8 cellular contexts compared by ENCODE assay signal in genomic region chr22:37229805-37230672, GRCh38. TPM values are rescaled to one million over a fixed set of nuclear protein-coding genes. Genes with fewer than 3 reads are reported as not detected.
DNase-seq lines count a peak whose midpoint lies in the region; ATAC-seq and TF ChIP-seq lines count a peak whose summit lies in the region.

No MANE protein-coding gene starts in this region.

- WGBS in liver, result 75% methylated on average over 8 of the region's 8 CpGs
- 63% methylated on average over 5 of the region's 8 CpGs for WGBS in esophagus muscularis mucosa

- H3K27ac ChIP-seq in SK-N-MC (no peak overlapping the region), liver (ENCODE audit: low read depth in 1 of 2, low read length in 2 of 2) (peak overlapping the region; percentile 48 to 73), esophagus muscularis mucosa (replicated peaks in 1 of 4) (no peak overlapping the region)

- peaks cover 92% of the 10 kb centered on the region for H3K4me1 Mint-ChIP-seq in stimulated activated memory B cell treated with anti-CD40 and anti-IgM and Interleukin-4, amounts not matched to agents 10 μg/mL and 1 μg/mL and 100 μg/mL, for 72 hours

- peak overlapping the region; percentile 61 for H3K4me3 Mint-ChIP-seq in stimulated activated memory B cell treated with anti-CD40 and anti-IgM and Interleukin-4, amounts not matched to agents 10 μg/mL and 1 μg/mL and 100 μg/mL, for 72 hours

- H3K36me3 ChIP-seq in SK-N-MC (ENCODE audit: insufficient read depth, low read length), result no peaks in the 10 kb centered on the region
- H3K36me3 ChIP-seq in liver (ENCODE audit: control insufficient read depth in 4 of 4, insufficient read depth in 3 of 4, low read depth in 1 of 4, low read length in 3 of 4), result no peaks in the 10 kb centered on the region
- no peaks in the 10 kb centered on the region for H3K36me3 ChIP-seq in esophagus muscularis mucosa

- TF ChIP-seq EP300 in esophagus muscularis mucosa (IDR thresholded peaks at IDR 0.05), result no peak

- H3K27me3 ChIP-seq in liver (ENCODE audit: control insufficient read depth in 4 of 4, insufficient read depth in 4 of 4, low read length in 3 of 4) (no peaks in the 10 kb centered on the region), esophagus muscularis mucosa (peaks cover 0 to 76% (median 1%) of the 10 kb centered on the region in 4 donors)

- H3K36me3 Mint-ChIP-seq in stimulated activated memory B cell treated with anti-CD40 and anti-IgM and Interleukin-4, amounts not matched to agents 10 μg/mL and 1 μg/mL and 100 μg/mL, for 72 hours, result peaks cover 60% of the 10 kb centered on the region

- H3K4me3 ChIP-seq in SK-N-MC (peak overlapping the region; percentile 52), liver (ENCODE audit: low read depth in 1 of 3, low read length in 3 of 3) (no peak overlapping the region), esophagus muscularis mucosa (no peak overlapping the region)

- no peak for TF ChIP-seq RAD21 in liver (IDR thresholded peaks at IDR 0.05)

- H3K9ac ChIP-seq in SK-N-MC (ENCODE audit: insufficient read length) (peak overlapping the region; percentile 20), liver (ENCODE audit: low read depth in 1 of 2, low read length in 2 of 2) (peak overlapping the region in 1 of 2 donors; percentile 27)

- intact Hi-C loops in esophagus muscularis mucosa (cut with DNase I), result no loop called here

- DNase-seq in EH (ENCODE audit: low read depth) (peak; percentile 86), SK-N-MC (ENCODE audit: low read depth, low spot score) (peak; percentile 14), activated gamma-delta T cell treated with Interleukin-2 at 50 U/mL for 16 hours (peak; percentile 92), esophagus muscularis mucosa (ENCODE audit: extremely low spot score) (no peak)

- H3K9me3 ChIP-seq in SK-N-MC (ENCODE audit: low read depth, low read length) (no peaks in the 10 kb centered on the region), liver (ENCODE audit: control insufficient read depth in 4 of 4, low read length in 3 of 4) (no peaks in the 10 kb centered on the region), esophagus muscularis mucosa (no peaks in the 10 kb centered on the region)

- H3K4me1 ChIP-seq in liver (ENCODE audit: control insufficient read depth in 4 of 4, insufficient read depth in 4 of 4, low read length in 3 of 4) (peaks cover 0 to 5% (median 2%) of the 10 kb centered on the region in 4 donors), esophagus muscularis mucosa (peaks cover 0 to 13% (median 8%) of the 10 kb centered on the region in 4 donors)

- H3K27ac Mint-ChIP-seq in stimulated activated memory B cell treated with anti-CD40 and anti-IgM and Interleukin-4, amounts not matched to agents 10 μg/mL and 1 μg/mL and 100 μg/mL, for 72 hours, result peak overlapping the region; percentile 97

- TF ChIP-seq POLR2A in esophagus muscularis mucosa (IDR thresholded peaks at IDR 0.05; ENCODE audit: low read depth), result no peak

- no peak for TF ChIP-seq CTCF in liver (IDR thresholded peaks at IDR 0.05; ENCODE audit: low read depth, low read length, missing input control)
- TF ChIP-seq CTCF in esophagus muscularis mucosa (IDR thresholded peaks at IDR 0.05), result no peak

- peak; percentile 60 for ATAC-seq in HG02852 (IDR thresholded peaks at IDR 0.05; ENCODE audit: unreplicated experiment)
- peak; percentile 90 for ATAC-seq in stimulated activated memory B cell treated with anti-CD40 and anti-IgM and Interleukin-4, amounts not matched to agents 10 μg/mL and 1 μg/mL and 100 μg/mL, for 72 hours
- ATAC-seq in HG03457 (IDR thresholded peaks at IDR 0.05; ENCODE audit: unreplicated experiment), result no peak

- H3K27me3 Mint-ChIP-seq in stimulated activated memory B cell treated with anti-CD40 and anti-IgM and Interleukin-4, amounts not matched to agents 10 μg/mL and 1 μg/mL and 100 μg/mL, for 72 hours, result no peaks in the 10 kb centered on the region

- H3K9me3 Mint-ChIP-seq in stimulated activated memory B cell treated with anti-CD40 and anti-IgM and Interleukin-4, amounts not matched to agents 10 μg/mL and 1 μg/mL and 100 μg/mL, for 72 hours, result no peaks in the 10 kb centered on the region

TF ChIP-seq in liver, 16 proteins besides CTCF, POLR2A, EP300 and RAD21:
- TF ChIP-seq RXRA (IDR thresholded peaks at IDR 0.05) (peak in 1 of 2 donors; percentile 52), NR2F2 (IDR thresholded peaks at IDR 0.05) (no peak), SP1 (IDR thresholded peaks at IDR 0.05) (no peak)

RNA-seq across cellular contexts. Expression of gene RAC2, which starts 14.0 kb away (rescaled TPM):
- 10 to 100 TPM in 1 of 2 donors, 1 to 10 TPM in 1; 4.0 to 15.0 TPM for total RNA-seq in liver
- 1 to 10 TPM; 6.1 to 8.7 TPM for polyA plus RNA-seq in liver
- total RNA-seq in esophagus muscularis mucosa, result 10 to 100 TPM in 1 of 4 donors, 1 to 10 TPM in 3; 4.1 to 21.9 (median 7.2) TPM

RNA-seq across cellular contexts. Expression of gene SSTR3, which starts 17.8 kb away (rescaled TPM):
- total RNA-seq in liver, result under 1 TPM in 1 of 2 donors, not detected in 1; 0.19 TPM
- not detected for polyA plus RNA-seq in liver
- not detected for total RNA-seq in esophagus muscularis mucosa

RNA-seq across cellular contexts. Expression of gene C1QTNF6, which starts 42.0 kb away (rescaled TPM):
- total RNA-seq in liver (1 to 10 TPM; 3.7 to 4.2 TPM), esophagus muscularis mucosa (1 to 10 TPM in 3 of 4 donors, under 1 TPM in 1; 0.83 to 2.9 (median 1.3) TPM)
- polyA plus RNA-seq in liver, result 1 to 10 TPM; 3.1 to 4.5 TPM

RNA-seq across cellular contexts. Expression of gene CYTH4, which starts 52.3 kb away (rescaled TPM):
- 1 to 10 TPM; 9.1 to 9.9 TPM for total RNA-seq in liver
- polyA plus RNA-seq in liver, result 1 to 10 TPM; 1.9 to 2.6 TPM
- 10 to 100 TPM in 2 of 4 donors, 1 to 10 TPM in 2; 5.1 to 27.3 (median 9.4) TPM for total RNA-seq in esophagus muscularis mucosa

Comparison
In these comparisons a context has a peak if more than half of its experiments do, and no peak if none do; other contexts are left out.
1. H3K27ac ChIP-seq: peak in liver (2 of 2); none in SK-N-MC (single experiment) and esophagus muscularis mucosa (0 of 4).